ENCODE assay signal across 1 cellular context in the genomic region with DNA sequence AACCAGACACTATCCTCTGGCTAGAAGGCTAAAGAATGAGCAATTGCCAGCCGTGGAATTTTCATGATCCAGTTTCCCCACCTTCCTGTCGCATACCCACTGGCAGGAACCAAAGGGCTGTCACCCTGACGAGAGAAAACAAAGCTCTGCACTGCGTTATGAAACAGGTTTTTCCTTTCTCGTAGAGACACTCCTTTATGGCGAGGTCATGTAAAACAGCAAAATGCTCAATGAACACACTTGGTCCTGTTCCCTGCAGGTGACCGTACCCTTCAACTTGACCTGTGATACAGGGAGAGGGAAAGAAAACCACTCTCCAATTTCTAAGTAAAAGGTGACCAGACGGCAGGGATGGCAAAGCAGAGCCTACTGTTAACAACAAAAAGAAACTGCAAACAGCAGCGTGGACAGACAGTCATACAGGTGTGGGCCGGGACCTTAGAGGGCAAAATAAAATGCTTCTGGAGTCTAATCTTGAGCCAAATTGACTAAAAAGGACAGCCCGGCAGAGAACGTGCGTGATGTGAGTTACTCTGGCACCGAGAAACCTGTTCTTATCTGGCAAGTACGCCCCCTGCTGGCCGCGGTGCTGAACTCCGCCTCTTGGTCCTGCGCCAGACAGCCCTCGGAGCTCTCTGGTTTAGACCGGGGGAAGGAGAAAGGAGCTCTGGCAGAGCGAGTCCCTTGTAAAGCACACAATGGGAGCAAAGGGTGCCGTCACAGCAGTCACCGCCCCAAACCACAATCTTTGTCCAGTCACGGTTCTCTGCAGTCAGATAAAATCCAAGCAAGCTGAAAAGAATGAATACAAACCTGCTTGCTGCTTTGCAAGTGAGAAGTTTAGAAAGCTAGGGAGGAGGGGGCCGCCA.
A peak's percentile ranks its signal among the peaks of the same experiment; 100 is the strongest.
TF ChIP-seq lines count a peak whose summit lies in the region.

No MANE protein-coding gene starts in this region.

TF ChIP-seq in HCT116, 20 proteins besides CTCF, POLR2A, EP300 and RAD21 (continued from another document):
- TF ChIP-seq ELF1 (IDR thresholded peaks at IDR 0.05; ENCODE audit: borderline replicate concordance, low read depth) (no peak), SRF (IDR thresholded peaks at IDR 0.05; ENCODE audit: low read depth) (no peak), ZFX (IDR thresholded peaks at IDR 0.05) (no peak), POLR2AphosphoS5 (IDR thresholded peaks at IDR 0.05; ENCODE audit: low read depth, low read length) (peak; percentile 54), EGR1 (IDR thresholded peaks at IDR 0.05; ENCODE audit: low read depth) (no peak)
- TF ChIP-seq, protein P1, sequence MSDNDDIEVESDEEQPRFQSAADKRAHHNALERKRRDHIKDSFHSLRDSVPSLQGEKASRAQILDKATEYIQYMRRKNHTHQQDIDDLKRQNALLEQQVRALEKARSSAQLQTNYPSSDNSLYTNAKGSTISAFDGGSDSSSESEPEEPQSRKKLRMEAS (IDR thresholded peaks at IDR 0.05) = 0 out of 2 replicates have a peak, but pooled peaks have one; percentile 27
